15 cellular contexts compared by ENCODE assay signal in the genomic region with DNA sequence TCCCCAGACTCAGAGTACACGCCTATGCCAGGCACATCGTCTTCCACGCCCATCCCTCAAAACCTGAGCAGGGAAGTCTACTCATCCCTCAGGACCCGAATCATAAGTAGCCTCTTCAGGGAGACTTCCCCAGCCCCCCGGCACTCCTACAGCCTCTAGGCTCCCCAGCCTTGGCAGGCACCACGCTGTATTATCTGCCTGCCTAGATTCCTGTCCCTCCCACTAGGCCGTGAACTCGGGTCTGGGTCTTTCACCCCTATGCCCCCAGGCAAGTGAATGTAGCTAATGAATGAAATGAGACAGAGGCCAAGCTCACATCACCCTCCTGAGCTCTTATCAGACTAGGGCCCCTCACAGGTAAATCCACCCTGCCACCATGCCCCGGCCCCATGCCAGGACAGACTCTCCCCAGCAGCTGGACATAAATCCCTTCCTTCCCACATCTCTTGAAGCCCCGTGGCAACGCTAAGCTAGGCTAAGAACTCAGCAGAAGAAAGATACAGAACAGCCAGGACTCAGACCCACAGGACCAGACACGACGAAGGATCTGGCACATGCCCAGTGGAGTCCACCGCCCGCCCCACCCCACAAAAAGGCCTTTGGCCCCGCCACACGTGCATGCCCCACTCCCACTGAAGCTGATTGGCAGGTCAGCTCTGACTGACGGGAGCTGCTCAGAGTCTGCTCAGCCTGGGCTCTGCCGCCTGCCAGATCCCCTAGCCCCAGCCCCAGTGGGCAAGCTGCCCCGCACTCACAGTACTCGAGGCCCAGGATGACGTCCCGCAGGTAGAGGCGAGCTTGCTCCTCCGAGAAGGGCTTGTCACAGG. TPM values are rescaled to one million over a fixed set of nuclear protein-coding genes. Genes with fewer than 3 reads are reported as not detected.
DNase-seq lines count a peak whose midpoint lies in the region; ATAC-seq and TF ChIP-seq lines count a peak whose summit lies in the region.
"Had no signal": no experiment of that assay in that cellular context is flagged by ENCODE, and none has a peak within 500 bp of the region (broad histone marks: within the 10 kb centered on the region; RNA-seq: fewer than 3 reads in every experiment).

No MANE protein-coding gene starts in this region.

- H3K4me3 ChIP-seq in SK-N-SH (ENCODE audit: low read depth in 2 of 2, low read length in 1 of 2) (no peak overlapping the region), osteoblast (ENCODE audit: insufficient read depth, low read length) (no peak overlapping the region)
- H3K4me3 ChIP-seq: coronary artery, stomach, uterus had no signal

- H3K27me3 ChIP-seq in SK-N-SH (ENCODE audit: insufficient read depth) = no peaks in the 10 kb centered on the region
- H3K27me3 ChIP-seq in osteoblast (ENCODE audit: insufficient read depth, low read length) = no peaks in the 10 kb centered on the region
- H3K27me3 ChIP-seq: neutrophil, stomach, uterus had no signal

- ATAC-seq in left cardiac atrium (peak; percentile 19 to 56), HG03565 (IDR thresholded peaks at IDR 0.05; ENCODE audit: unreplicated experiment) (no peak), GM18909 (IDR thresholded peaks at IDR 0.05; ENCODE audit: poor library complexity, unreplicated experiment) (no peak)
- ATAC-seq: esophagus mucosa had no signal

- H3K79me2 ChIP-seq in SK-N-SH (ENCODE audit: insufficient read depth) = no peaks in the 10 kb centered on the region
- H3K79me2 ChIP-seq in osteoblast (ENCODE audit: insufficient read depth, low read length) = no peaks in the 10 kb centered on the region

- H4K20me1 ChIP-seq in SK-N-SH (ENCODE audit: insufficient read depth) = no peaks in the 10 kb centered on the region
- no peaks in the 10 kb centered on the region for H4K20me1 ChIP-seq in osteoblast (ENCODE audit: insufficient read depth, low read length)

- H3K9me3 ChIP-seq in SK-N-SH = no peaks in the 10 kb centered on the region
- H3K9me3 ChIP-seq in osteoblast (ENCODE audit: low read depth, low read length) = no peaks in the 10 kb centered on the region
- H3K9me3 ChIP-seq: neutrophil, stomach, uterus had no signal

- H3K4me2 ChIP-seq in SK-N-SH (no peak overlapping the region), osteoblast (ENCODE audit: insufficient read depth, low read length) (no peak overlapping the region)

- WGBS in SK-N-SH (ENCODE audit: low lambda C conversion rate) = 86% methylated on average over 16 of the region's 25 CpGs

- CTCF ChIA-PET in SK-N-SH (lab: Yijun Ruan, JAX) = interaction anchor here (0.6 to 5.0 kb wide), 10 partner anchors 10 to 451 kb away, joined by 3 to 38 read pairs (median 3); a partner anchor contains a TSS

- intact Hi-C loops in left cardiac atrium (cut with DNase I) = no loop called here

- H3K9me2 ChIP-seq in SK-N-SH = no peaks in the 10 kb centered on the region

- peak overlapping the region in 1 of 2 experiments; percentile 73; a peak in 2 of 4 replicates for H3K27ac ChIP-seq in SK-N-SH (ENCODE audit: low read depth in 2 of 2, low read length in 1 of 2)
- H3K27ac ChIP-seq in osteoblast (ENCODE audit: low read depth, low read length) = peak overlapping the region; percentile 41
- H3K27ac ChIP-seq: neutrophil had no signal

- H3F3A ChIP-seq in SK-N-SH (replicated peaks; ENCODE audit: insufficient read depth) = no peaks in the 10 kb centered on the region

- H3K36me3 ChIP-seq in SK-N-SH (replicated peaks in 1 of 2; ENCODE audit: control insufficient read depth in 1 of 2, insufficient read depth in 2 of 2, low read length in 1 of 2) (peaks cover 0 to 5% of the 10 kb centered on the region in 2 experiments), osteoblast (ENCODE audit: insufficient read depth, low read length) (peaks cover 29% of the 10 kb centered on the region)
- H3K36me3 ChIP-seq: uterus had no signal

- H3K9ac ChIP-seq in SK-N-SH = no peak overlapping the region

- POLR2A ChIA-PET in SK-N-SH (lab: Yijun Ruan, JAX) = interaction anchor here (1.0 to 1.8 kb wide), 2 partner anchors 11 to 34 kb away, joined by 4 to 9 read pairs; a partner anchor contains a TSS

- no peak for TF ChIP-seq CTCF in SK-N-SH (IDR thresholded peaks at IDR 0.05)
- TF ChIP-seq CTCF in osteoblast (IDR thresholded peaks at IDR 0.05; ENCODE audit: extremely low read depth, low read depth, low read length) = no peak

- no peak for TF ChIP-seq RAD21 in SK-N-SH (IDR thresholded peaks at IDR 0.05; ENCODE audit: low read length)

- peaks cover 0 to 23% of the 10 kb centered on the region in 2 experiments; a peak in 1 of 4 replicates for H3K4me1 ChIP-seq in SK-N-SH (ENCODE audit: control insufficient read depth in 1 of 2, insufficient read depth in 2 of 2, low read depth in 1 of 2, low read length in 1 of 2)
- H3K4me1 ChIP-seq in osteoblast (ENCODE audit: insufficient read depth, low read length) = peaks cover 5% of the 10 kb centered on the region
- H3K4me1 ChIP-seq: stomach, uterus had no signal

- H2AFZ ChIP-seq in SK-N-SH (ENCODE audit: low read depth) (no peak overlapping the region), osteoblast (ENCODE audit: low read length) (peak overlapping the region; percentile 62)

- no peak for TF ChIP-seq EP300 in SK-N-SH (IDR thresholded peaks at IDR 0.05; ENCODE audit: borderline replicate concordance in 1 of 2, low read depth in 1 of 2, low read length in 1 of 2)

- DNase-seq in ELF-1 (ENCODE audit: low read depth, low spot score) (peak; percentile 17), SK-N-SH (peak; percentile 70), left cardiac atrium (no peak), osteoblast (ENCODE audit: insufficient read length, low spot score, missing footprints) (peak; percentile 88), cerebellar nuclear complex (lab: John Stamatoyannopoulos, UW) (no peak), NCI-H2029 treated with DMSO at 0.1 percent for 48 hours (lab: John Stamatoyannopoulos, UW) (no peak)
- DNase-seq: activated CD4-positive, alpha-beta T cell treated with anti-CD3 and anti-CD28 coated beads, Interleukin-2, amount 10 ng/mL, durations not matched to agents 7 days and 5 days; NCI-H2081 treated with DMSO at 0.1 percent for 48 hours; stomach; uterus had no signal

TF ChIP-seq in SK-N-SH, 30 proteins besides CTCF, POLR2A, EP300 and RAD21:
- TF ChIP-seq POLR2AphosphoS5 (IDR thresholded peaks at IDR 0.05; ENCODE audit: low read depth, low read length) (no peak), SMC3 (IDR thresholded peaks at IDR 0.05; ENCODE audit: low read depth, low read length) (no peak), ELF1 (IDR thresholded peaks at IDR 0.05) (no peak), SIN3A (IDR thresholded peaks at IDR 0.05; ENCODE audit: borderline replicate concordance, low read depth, low read length) (no peak), GATA2 (CRISPR knock-in tag; IDR thresholded peaks at IDR 0.05) (no peak)

RNA-seq across cellular contexts. Expression of a gene that starts 13.0 kb away (rescaled TPM):
- 6.8 and 8.1 TPM in 2 replicates for polyA plus RNA-seq in SK-N-SH (2012; rRNA removed)
- 2.9 and 4.5 TPM in 2 replicates for polyA plus RNA-seq in SK-N-SH (2012; cell fraction: cytosol; rRNA removed)
- polyA plus RNA-seq in SK-N-SH (2012; cell fraction: nucleus; rRNA removed) = 21.8 and 22.5 TPM in 2 replicates
- total RNA-seq in left cardiac atrium (1 to 10 TPM; 4.1 to 5.1 TPM), osteoblast (8.7 and 9.1 TPM in 2 replicates)

RNA-seq across cellular contexts. Expression of a gene that starts 33.8 kb away (rescaled TPM):
- 6.5 and 9.5 TPM in 2 replicates for polyA plus RNA-seq in SK-N-SH (2012; rRNA removed)
- polyA plus RNA-seq in SK-N-SH (2012; cell fraction: cytosol; rRNA removed) = 7.4 and 9.4 TPM in 2 replicates
- polyA plus RNA-seq in SK-N-SH (2012; cell fraction: nucleus; rRNA removed) = 16.2 and 29.3 TPM in 2 replicates
- total RNA-seq in left cardiac atrium (10 to 100 TPM; 16.3 to 24.4 TPM), osteoblast (21.4 and 24.2 TPM in 2 replicates)

RNA-seq across cellular contexts. Expression of a gene that starts 36.5 kb away (rescaled TPM):
- polyA plus RNA-seq in SK-N-SH (2012; rRNA removed) = not detected in 2 replicates
- not detected in 2 replicates for polyA plus RNA-seq in SK-N-SH (2012; cell fraction: cytosol; rRNA removed)
- 0.04 TPM in 1 of 2 replicates, not detected in the other for polyA plus RNA-seq in SK-N-SH (2012; cell fraction: nucleus; rRNA removed)
- total RNA-seq in left cardiac atrium (1 to 10 TPM in 1 of 2 donors, under 1 TPM in 1; 0.62 to 3.5 TPM), osteoblast (under 0.01 TPM in 1 of 2 replicates, not detected in the other)

Comparison
In these comparisons a context has a peak if more than half of its experiments do, and no peak if none do; other contexts are left out.
1. DNase-seq: peak in ELF-1 (single experiment), SK-N-SH (single experiment) and osteoblast (single experiment); none in left cardiac atrium (single experiment), cerebellar nuclear complex (0 of 2) and NCI-H2029 treated with DMSO at 0.1 percent for 48 hours (single experiment).
2. ATAC-seq: peak in left cardiac atrium (2 of 2); none in HG03565 (single experiment) and GM18909 (single experiment).